In genomic region chr11:10930961-10931760, GRCh38 we compare ENCODE assay signal across 8 cellular contexts.
DNase-seq lines count a peak whose midpoint lies in the region; ATAC-seq and TF ChIP-seq lines count a peak whose summit lies in the region.

No MANE protein-coding gene starts in this region.

- H3K4me3 ChIP-seq in DND-41 (ENCODE audit: low read depth in 1 of 2, low read length in 2 of 2) (peak overlapping the region in 1 of 2 experiments; percentile 44; a peak in 3 of 4 replicates), Karpas-422 (ENCODE audit: low read length) (peak overlapping the region; percentile 60), parathyroid adenoma (ENCODE audit: low read depth, low read length) (peak overlapping the region; percentile 63), aorta (ENCODE audit: low read length in 2 of 2) (peak overlapping the region; percentile 65 to 78)

- H3K79me2 ChIP-seq in DND-41 (ENCODE audit: insufficient read depth, low read length) (no peaks in the 10 kb centered on the region), Karpas-422 (ENCODE audit: low read length) (no peaks in the 10 kb centered on the region), parathyroid adenoma (no peaks in the 10 kb centered on the region)

- WGBS in aorta, 2 donors: 0 to 1% methylated on average over 51 to 71 of the region's 71 CpGs

- H3K4me1 ChIP-seq in DND-41 (ENCODE audit: insufficient read depth, low read length) (peaks cover 17% of the 10 kb centered on the region), Karpas-422 (ENCODE audit: low read length) (peaks cover 21% of the 10 kb centered on the region), parathyroid adenoma (no peaks in the 10 kb centered on the region), aorta (ENCODE audit: control insufficient read depth in 1 of 2, insufficient read depth in 2 of 2, low read length in 2 of 2) (peaks cover 3 to 4% of the 10 kb centered on the region in 2 donors)

- peak; percentile 57 for ATAC-seq in DND-41 (ENCODE audit: insufficient read depth, low read depth)
- ATAC-seq in left cardiac atrium: peak; percentile 77 to 84
- peak; percentile 88 for ATAC-seq in aorta (ENCODE audit: low FRiP score)
- no peak for ATAC-seq in GM19324 (IDR thresholded peaks at IDR 0.05; ENCODE audit: low FRiP score, unreplicated experiment)

- H3K9me3 ChIP-seq in DND-41 (ENCODE audit: insufficient read depth, low read length, severe bottlenecking): no peaks in the 10 kb centered on the region
- H3K9me3 ChIP-seq in Karpas-422 (ENCODE audit: low read length): no peaks in the 10 kb centered on the region
- no peaks in the 10 kb centered on the region for H3K9me3 ChIP-seq in parathyroid adenoma (ENCODE audit: control insufficient read depth, low read length)
- H3K9me3 ChIP-seq in aorta (ENCODE audit: control insufficient read depth, low read length): no peaks in the 10 kb centered on the region

- H2AFZ ChIP-seq in DND-41 (ENCODE audit: low read depth, low read length): peak overlapping the region; percentile 18; the same call in 1 of the 2 replicates
- H2AFZ ChIP-seq in Karpas-422 (ENCODE audit: low read length): 0 out of 2 replicates have a peak overlapping the region, but pooled peaks have one; percentile 16
- H2AFZ ChIP-seq in parathyroid adenoma: peak overlapping the region; percentile 92

- H3K27me3 ChIP-seq in DND-41 (ENCODE audit: insufficient read depth, low read length, poor library complexity) (peaks cover 86% of the 10 kb centered on the region), Karpas-422 (ENCODE audit: low read length) (no peaks in the 10 kb centered on the region), parathyroid adenoma (ENCODE audit: control insufficient read depth, insufficient read depth, low read length) (no peaks in the 10 kb centered on the region), aorta (ENCODE audit: control insufficient read depth in 1 of 2, insufficient read depth in 2 of 2, low read length in 1 of 2) (no peaks in the 10 kb centered on the region)

- H3K9me2 ChIP-seq in Karpas-422 (replicated peaks; ENCODE audit: insufficient read depth, low read length): no peaks in the 10 kb centered on the region

- H3K27ac ChIP-seq in DND-41 (ENCODE audit: low read length): no peak overlapping the region
- no peak overlapping the region for H3K27ac ChIP-seq in Karpas-422 (ENCODE audit: low read length)
- H3K27ac ChIP-seq in parathyroid adenoma: peak overlapping the region; percentile 83
- H3K27ac ChIP-seq in aorta (ENCODE audit: low read depth in 1 of 2, low read length in 2 of 2): peak overlapping the region; percentile 91 to 92

- DNase-seq in DND-41 (peak; percentile 15), Karpas-422 (no peak), SW 1271 (lab: John Stamatoyannopoulos, UW) (peak; percentile 19 to 70), anterior cingulate cortex (lab: John Stamatoyannopoulos, UW) (peak in 51 of 58 donors; percentile 11 to 80 (median 58)), left cardiac atrium (peak; percentile 75), aorta (peak; percentile 81 to 93)

- H3K36me3 ChIP-seq in DND-41 (ENCODE audit: insufficient read depth, low read length) (no peaks in the 10 kb centered on the region), Karpas-422 (ENCODE audit: insufficient read depth, low read length) (no peaks in the 10 kb centered on the region), parathyroid adenoma (ENCODE audit: control insufficient read depth, insufficient read depth, low read length) (no peaks in the 10 kb centered on the region), aorta (ENCODE audit: control insufficient read depth in 1 of 2, insufficient read depth in 2 of 2, low read length in 1 of 2) (no peaks in the 10 kb centered on the region)

- TF ChIP-seq CTCF in DND-41 (IDR thresholded peaks at IDR 0.05; ENCODE audit: borderline replicate concordance, extremely low read depth, low read length, poor library complexity, severe bottlenecking) (no peak), parathyroid adenoma (IDR thresholded peaks at IDR 0.05) (no peak)

- H3K4me2 ChIP-seq in DND-41 (ENCODE audit: insufficient read depth, low read length) (peak overlapping the region; percentile 62), Karpas-422 (ENCODE audit: low read depth, low read length, poor library complexity, severe bottlenecking) (peak overlapping the region; percentile 71), parathyroid adenoma (ENCODE audit: low read length) (peak overlapping the region; percentile 79)

- peak overlapping the region; percentile 18; the same call in 1 of the 2 replicates for H3K9ac ChIP-seq in DND-41 (ENCODE audit: low read depth, low read length)
- peak overlapping the region; percentile 44 for H3K9ac ChIP-seq in Karpas-422 (ENCODE audit: low read length)
- H3K9ac ChIP-seq in parathyroid adenoma: peak overlapping the region; percentile 28

- intact Hi-C loops in left cardiac atrium (cut with DNase I): loop anchor here (5.0 kb wide), 4 partner anchors 74 to 856 kb away; partner anchors contain the start of gene ZBED5 (in 1 of the 2)
- intact Hi-C loops in aorta (cut with DNase I): loop anchor here (1.0 to 10.0 kb wide), 5 partner anchors 72 to 854 kb away; partner anchors contain the start of genes EIF4G2 (in 1 of the 2) and ZBED5 (in 1 of the 2)

- no peaks in the 10 kb centered on the region for H4K20me1 ChIP-seq in DND-41 (ENCODE audit: insufficient read depth, low read length)
- H4K20me1 ChIP-seq in Karpas-422 (ENCODE audit: insufficient read depth, low read depth, low read length): no peaks in the 10 kb centered on the region

Comparison
In these comparisons a context has a peak if more than half of its experiments do, and no peak if none do; other contexts are left out.
1. H2AFZ ChIP-seq: peak in every context shown above with its lines; median percentile 92 in parathyroid adenoma; 18 in DND-41; 16 in Karpas-422.
2. H3K27ac ChIP-seq: peak in parathyroid adenoma (single experiment) and aorta (2 of 2); none in DND-41 (single experiment) and Karpas-422 (single experiment).
3. Peak in every context shown above with its lines, with median percentiles within 50 percentile points of each other: H3K4me2 ChIP-seq and H3K9ac ChIP-seq.